ENCODE assay signal across 20 cellular contexts in the genomic region with DNA sequence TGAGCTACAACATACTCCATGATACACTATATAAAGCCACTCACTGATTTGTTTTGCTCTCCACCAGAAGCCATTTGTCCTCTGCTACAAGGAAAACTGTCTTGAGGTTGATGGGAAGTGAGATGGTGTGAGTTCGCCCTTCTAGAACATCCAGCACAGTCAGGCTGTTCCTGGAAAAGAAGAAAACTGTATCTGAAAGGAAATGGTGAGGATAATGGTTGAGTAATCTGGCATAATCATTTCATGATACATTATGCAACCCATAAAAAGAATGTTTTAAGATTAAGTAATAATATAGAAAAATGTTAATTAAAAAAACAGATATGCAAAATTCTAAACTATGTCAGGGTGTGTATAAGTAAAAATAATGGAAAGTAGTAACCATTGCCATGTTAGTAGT.
"Had no signal": no experiment of that assay in that cellular context is flagged by ENCODE, and none has a peak within 500 bp of the region (broad histone marks: within the 10 kb centered on the region; RNA-seq: fewer than 3 reads in every experiment).

No MANE protein-coding gene starts in this region.

- H3K9me3 Mint-ChIP-seq: activated CD4-positive, alpha-beta memory T cell treated with anti-CD3 and anti-CD28 coated beads for 36 hours; activated naive CD8-positive, alpha-beta T cell treated with anti-CD3 and anti-CD28 coated beads for 36 hours; endodermal cell; neural crest cell; WTC11 had no signal

- DNase-seq: activated CD4-positive, alpha-beta memory T cell treated with anti-CD3 and anti-CD28 coated beads for 36 hours; activated CD4-positive, alpha-beta T cell treated with anti-CD3 and anti-CD28 coated beads for 4 hours; activated CD8-positive, alpha-beta memory T cell treated with anti-CD3 and anti-CD28 coated beads, Interleukin-2, amount 10 ng/mL, durations not matched to agents 7 days and 5 days; activated naive CD4-positive, alpha-beta T cell; activated naive CD8-positive, alpha-beta T cell treated with anti-CD3 and anti-CD28 coated beads for 36 hours; body of pancreas; central memory CD4-positive, alpha-beta T cell; colonic mucosa; endodermal cell; heart left ventricle; kidney glomerular epithelial cell; left ventricle myocardium inferior; stimulated activated CD4-positive, alpha-beta T cell treated with anti-CD3 and anti-CD28 coated beads, Interleukin-12 subunit alpha, Interleukin-12 subunit beta, amount 100 ng/mL, for 4 hours; stimulated activated CD4-positive, alpha-beta T cell treated with anti-CD3 and anti-CD28 coated beads, Interleukin-2, amount 100 ng/mL, for 24 hours; stimulated activated naive CD4-positive, alpha-beta T cell treated with Interleukin-2 at 50 U/mL for 16 hours; T-helper 2 cell; thyroid gland had no signal

- H3K27ac Mint-ChIP-seq: activated CD4-positive, alpha-beta memory T cell treated with anti-CD3 and anti-CD28 coated beads for 36 hours; activated CD8-positive, alpha-beta memory T cell treated with anti-CD3 and anti-CD28 coated beads, Interleukin-2, amount 10 ng/mL, durations not matched to agents 7 days and 5 days; activated naive CD8-positive, alpha-beta T cell treated with anti-CD3 and anti-CD28 coated beads for 36 hours; progenitor cell of endocrine pancreas; WTC11 had no signal

- H3K27ac ChIP-seq: body of pancreas, colonic mucosa, heart left ventricle, left ventricle myocardium inferior, thyroid gland had no signal

- H3K4me3 Mint-ChIP-seq: activated CD4-positive, alpha-beta memory T cell treated with anti-CD3 and anti-CD28 coated beads for 36 hours; activated CD8-positive, alpha-beta memory T cell treated with anti-CD3 and anti-CD28 coated beads, Interleukin-2, amount 10 ng/mL, durations not matched to agents 7 days and 5 days; activated naive CD8-positive, alpha-beta T cell treated with anti-CD3 and anti-CD28 coated beads for 36 hours; endodermal cell; neural crest cell; WTC11 had no signal

- H3K4me3 ChIP-seq: body of pancreas, colonic mucosa, heart left ventricle, left ventricle myocardium inferior, thyroid gland had no signal

- H3K27me3 ChIP-seq: body of pancreas, colonic mucosa, heart left ventricle, thyroid gland had no signal

- H3K9me3 ChIP-seq: body of pancreas, colonic mucosa, heart left ventricle, left ventricle myocardium inferior, thyroid gland had no signal

- H3K4me1 Mint-ChIP-seq: activated CD8-positive, alpha-beta memory T cell treated with anti-CD3 and anti-CD28 coated beads, Interleukin-2, amount 10 ng/mL, durations not matched to agents 7 days and 5 days had no signal

- ATAC-seq: activated CD8-positive, alpha-beta memory T cell treated with anti-CD3 and anti-CD28 coated beads, Interleukin-2, amount 10 ng/mL, durations not matched to agents 7 days and 5 days; body of pancreas; heart left ventricle; WTC11 had no signal

- H3K27me3 Mint-ChIP-seq: activated CD4-positive, alpha-beta memory T cell treated with anti-CD3 and anti-CD28 coated beads for 36 hours; activated CD8-positive, alpha-beta memory T cell treated with anti-CD3 and anti-CD28 coated beads, Interleukin-2, amount 10 ng/mL, durations not matched to agents 7 days and 5 days; activated naive CD8-positive, alpha-beta T cell treated with anti-CD3 and anti-CD28 coated beads for 36 hours; progenitor cell of endocrine pancreas had no signal

- H3K4me1 ChIP-seq: colonic mucosa had no signal

- H3K36me3 ChIP-seq: colonic mucosa, thyroid gland had no signal
